ENCODE assay signal across 21 cellular contexts in the genomic region with DNA sequence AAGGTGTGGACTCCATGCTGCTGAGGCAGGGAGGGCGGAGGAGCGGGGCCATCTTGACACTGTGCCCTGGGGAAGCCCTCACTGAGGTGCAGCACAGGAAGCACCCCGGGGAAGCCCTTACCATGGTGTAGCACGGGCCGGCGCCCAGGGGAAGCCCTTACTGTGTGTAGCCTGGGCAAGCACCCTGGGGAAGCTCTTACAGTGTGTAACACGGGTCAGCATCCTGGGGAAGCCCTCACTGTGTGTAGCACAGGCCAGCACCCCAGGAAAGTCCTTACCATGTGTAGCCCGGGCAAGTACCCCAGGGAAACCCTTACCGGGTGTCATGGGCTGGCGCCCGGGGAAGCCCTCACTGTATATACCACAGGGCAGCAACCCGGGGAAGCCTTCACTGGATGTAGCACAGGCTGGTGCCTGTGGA.
DNase-seq lines count a peak whose midpoint lies in the region; ATAC-seq and TF ChIP-seq lines count a peak whose summit lies in the region.
"Had no signal": no experiment of that assay in that cellular context is flagged by ENCODE, and none has a peak within 500 bp of the region (broad histone marks: within the 10 kb centered on the region; RNA-seq: fewer than 3 reads in every experiment).

No MANE protein-coding gene starts in this region.

- H3K27me3 Mint-ChIP-seq in activated naive CD8-positive, alpha-beta T cell treated with anti-CD3 and anti-CD28 coated beads, Interleukin-2, amount 10 ng/mL, durations not matched to agents 7 days and 5 days, result no peaks in the 10 kb centered on the region
- peaks cover 8% of the 10 kb centered on the region for H3K27me3 Mint-ChIP-seq in activated naive CD8-positive, alpha-beta T cell treated with anti-CD3 and anti-CD28 coated beads for 36 hours
- H3K27me3 Mint-ChIP-seq in chondrocyte (ENCODE audit: low read depth), result no peaks in the 10 kb centered on the region
- peaks cover 6 to 9% of the 10 kb centered on the region in 2 donors for H3K27me3 Mint-ChIP-seq in natural killer cell treated with Interleukin-12 subunit alpha and Interleukin-12 subunit beta and Interleukin-15 and Interleukin-18, amount 100 ng/mL, for 72 hours
- H3K27me3 Mint-ChIP-seq in Calu3 (ENCODE audit: unreplicated experiment), result no peaks in the 10 kb centered on the region

- CTCF ChIA-PET in Calu3 (lab: Charles Lee), result no interaction called here

- H3K4me1 Mint-ChIP-seq in activated naive CD8-positive, alpha-beta T cell treated with anti-CD3 and anti-CD28 coated beads, Interleukin-2, amount 10 ng/mL, durations not matched to agents 7 days and 5 days, result peaks cover 1% of the 10 kb centered on the region
- H3K4me1 Mint-ChIP-seq in activated naive CD8-positive, alpha-beta T cell treated with anti-CD3 and anti-CD28 coated beads for 36 hours, result no peaks in the 10 kb centered on the region
- H3K4me1 Mint-ChIP-seq in chondrocyte (ENCODE audit: low read depth) (no peaks in the 10 kb centered on the region), Calu3 (ENCODE audit: low read depth, unreplicated experiment) (no peaks in the 10 kb centered on the region)
- no peaks in the 10 kb centered on the region for H3K4me1 Mint-ChIP-seq in natural killer cell treated with Interleukin-12 subunit alpha and Interleukin-12 subunit beta and Interleukin-15 and Interleukin-18, amount 100 ng/mL, for 72 hours (ENCODE audit: low read depth in 2 of 2)

- BruUV-seq in Calu3 (replicated peaks; lab: Mats Ljungman, UMichigan), result no TSS peak

- POLR2A ChIA-PET in activated naive CD8-positive, alpha-beta T cell treated with anti-CD3 and anti-CD28 coated beads, Interleukin-2, amount 10 ng/mL, durations not matched to agents 7 days and 5 days (lab: Charles Lee), result no interaction called here

- no peak overlapping the region for H3K27ac Mint-ChIP-seq in activated naive CD8-positive, alpha-beta T cell treated with anti-CD3 and anti-CD28 coated beads, Interleukin-2, amount 10 ng/mL, durations not matched to agents 7 days and 5 days
- H3K27ac Mint-ChIP-seq in activated naive CD8-positive, alpha-beta T cell treated with anti-CD3 and anti-CD28 coated beads for 36 hours, result no peak overlapping the region
- H3K27ac Mint-ChIP-seq in chondrocyte (ENCODE audit: unreplicated experiment) (no peak overlapping the region), Calu3 (ENCODE audit: unreplicated experiment) (no peak overlapping the region)
- no peak overlapping the region for H3K27ac Mint-ChIP-seq in natural killer cell treated with Interleukin-12 subunit alpha and Interleukin-12 subunit beta and Interleukin-15 and Interleukin-18, amount 100 ng/mL, for 72 hours

- WGBS in aorta, 2 donors, result 81 to 87% methylated on average over 12 of the region's 12 CpGs

- H3K27me3 ChIP-seq in aorta (ENCODE audit: control insufficient read depth in 1 of 2, insufficient read depth in 2 of 2, low read length in 1 of 2), result no peaks in the 10 kb centered on the region
- H3K27me3 ChIP-seq: SJSA1 had no signal

- peaks cover 9% of the 10 kb centered on the region for H3K9me3 Mint-ChIP-seq in activated naive CD8-positive, alpha-beta T cell treated with anti-CD3 and anti-CD28 coated beads, Interleukin-2, amount 10 ng/mL, durations not matched to agents 7 days and 5 days
- peaks cover 7% of the 10 kb centered on the region for H3K9me3 Mint-ChIP-seq in activated naive CD8-positive, alpha-beta T cell treated with anti-CD3 and anti-CD28 coated beads for 36 hours
- H3K9me3 Mint-ChIP-seq in chondrocyte (ENCODE audit: low read depth), result peaks cover 26% of the 10 kb centered on the region
- peaks cover 3% of the 10 kb centered on the region for H3K9me3 Mint-ChIP-seq in natural killer cell treated with Interleukin-12 subunit alpha and Interleukin-12 subunit beta and Interleukin-15 and Interleukin-18, amount 100 ng/mL, for 72 hours
- peaks cover 25% of the 10 kb centered on the region for H3K9me3 Mint-ChIP-seq in Calu3 (ENCODE audit: low read depth, unreplicated experiment)

- no peaks in the 10 kb centered on the region for H3K36me3 ChIP-seq in aorta (ENCODE audit: control insufficient read depth in 1 of 2, insufficient read depth in 2 of 2, low read length in 1 of 2)
- H3K36me3 ChIP-seq: SJSA1 had no signal

- no peak for DNase-seq in activated naive CD8-positive, alpha-beta T cell treated with anti-CD3 and anti-CD28 coated beads, Interleukin-2, amount 10 ng/mL, durations not matched to agents 7 days and 5 days
- DNase-seq in activated naive CD8-positive, alpha-beta T cell treated with anti-CD3 and anti-CD28 coated beads for 36 hours, result no peak
- DNase-seq in chondrocyte (ENCODE audit: low spot score), result peak; percentile 77
- no peak for DNase-seq in natural killer cell treated with Interleukin-12 subunit alpha and Interleukin-12 subunit beta and Interleukin-15 and Interleukin-18, amount 100 ng/mL, for 72 hours (ENCODE audit: low spot score)
- DNase-seq in aorta, result no peak
- DNase-seq in Calu3, result no peak
- DNase-seq: DMS153, H7, IMR-90, Kasumi-1, MM.1S, NCI-H1105, NCI-H187, NCI-H2171 treated with DMSO at 0.1 percent for 48 hours, NCI-H446 treated with DMSO at 0.1 percent for 48 hours, PC-3 had no signal

- no peaks in the 10 kb centered on the region for H3K9me3 ChIP-seq in aorta (ENCODE audit: control insufficient read depth, low read length)

- TF ChIP-seq CTCF in chondrocyte (IDR thresholded peaks at IDR 0.05) (no peak), Calu3 (IDR thresholded peaks at IDR 0.05; ENCODE audit: unreplicated experiment) (no peak)

- no peak overlapping the region for H3K4me3 ChIP-seq in aorta (ENCODE audit: low read length in 2 of 2)
- H3K4me3 ChIP-seq: SJSA1 had no signal

- no peak overlapping the region for H3K4me3 Mint-ChIP-seq in activated naive CD8-positive, alpha-beta T cell treated with anti-CD3 and anti-CD28 coated beads, Interleukin-2, amount 10 ng/mL, durations not matched to agents 7 days and 5 days
- no peak overlapping the region for H3K4me3 Mint-ChIP-seq in activated naive CD8-positive, alpha-beta T cell treated with anti-CD3 and anti-CD28 coated beads for 36 hours
- H3K4me3 Mint-ChIP-seq in chondrocyte (ENCODE audit: unreplicated experiment) (no peak overlapping the region), Calu3 (ENCODE audit: low read depth, unreplicated experiment) (no peak overlapping the region)
- H3K4me3 Mint-ChIP-seq in natural killer cell treated with Interleukin-12 subunit alpha and Interleukin-12 subunit beta and Interleukin-15 and Interleukin-18, amount 100 ng/mL, for 72 hours, result no peak overlapping the region

- H3K4me1 ChIP-seq in aorta (ENCODE audit: control insufficient read depth in 1 of 2, insufficient read depth in 2 of 2, low read length in 2 of 2), result no peaks in the 10 kb centered on the region
- H3K4me1 ChIP-seq: SJSA1 had no signal

- intact Hi-C loops in aorta (cut with DNase I), result no loop called here
- intact Hi-C loops in Calu3 (cut with micrococcal nuclease; ENCODE audit: unreplicated experiment), result no loop called here

- peak; percentile 30 for ATAC-seq in activated naive CD8-positive, alpha-beta T cell treated with anti-CD3 and anti-CD28 coated beads, Interleukin-2, amount 10 ng/mL, durations not matched to agents 7 days and 5 days (ENCODE audit: low read depth)
- peak; percentile 52 to 67 for ATAC-seq in natural killer cell treated with Interleukin-12 subunit alpha and Interleukin-12 subunit beta and Interleukin-15 and Interleukin-18, amount 100 ng/mL, for 72 hours
- ATAC-seq in aorta (ENCODE audit: low FRiP score) (peak; percentile 33), HG03520 (IDR thresholded peaks at IDR 0.05; ENCODE audit: unreplicated experiment) (no peak), HG03139 (IDR thresholded peaks at IDR 0.05; ENCODE audit: unreplicated experiment) (no peak)
- ATAC-seq: PC-3 had no signal

- no peak overlapping the region for H3K27ac ChIP-seq in aorta (ENCODE audit: low read depth in 1 of 2, low read length in 2 of 2)
- H3K27ac ChIP-seq: C4-2B, RWPE1, SJSA1 had no signal

- no peaks in the 10 kb centered on the region for H3K36me3 Mint-ChIP-seq in activated naive CD8-positive, alpha-beta T cell treated with anti-CD3 and anti-CD28 coated beads, Interleukin-2, amount 10 ng/mL, durations not matched to agents 7 days and 5 days
- peaks cover 2% of the 10 kb centered on the region for H3K36me3 Mint-ChIP-seq in activated naive CD8-positive, alpha-beta T cell treated with anti-CD3 and anti-CD28 coated beads for 36 hours
- H3K36me3 Mint-ChIP-seq in chondrocyte (ENCODE audit: low read depth) (no peaks in the 10 kb centered on the region), Calu3 (ENCODE audit: insufficient read depth, unreplicated experiment) (no peaks in the 10 kb centered on the region)
- no peaks in the 10 kb centered on the region for H3K36me3 Mint-ChIP-seq in natural killer cell treated with Interleukin-12 subunit alpha and Interleukin-12 subunit beta and Interleukin-15 and Interleukin-18, amount 100 ng/mL, for 72 hours

Comparison
In these comparisons a context has a peak if more than half of its experiments do, and no peak if none do; other contexts are left out.
1. ATAC-seq: peak in activated naive CD8-positive, alpha-beta T cell treated with anti-CD3 and anti-CD28 coated beads, Interleukin-2, amount 10 ng/mL, durations not matched to agents 7 days and 5 days (single experiment), natural killer cell treated with Interleukin-12 subunit alpha and Interleukin-12 subunit beta and Interleukin-15 and Interleukin-18, amount 100 ng/mL, for 72 hours (2 of 2) and aorta (single experiment); none in HG03520 (single experiment) and HG03139 (single experiment).